ENCODE assay signal across 8 cellular contexts in genomic region chr2:63843791-63844190, GRCh38. TPM values are rescaled to one million over a fixed set of nuclear protein-coding genes. Genes with fewer than 3 reads are reported as not detected.
DNase-seq lines count a peak whose midpoint lies in the region; ATAC-seq lines count a peak whose summit lies in the region.

No MANE protein-coding gene starts in this region.

- no peak overlapping the region for H3K27ac ChIP-seq in iPS-18a (ENCODE audit: low read length)

- peaks cover 32% of the 10 kb centered on the region for H3K4me1 ChIP-seq in iPS-18a (ENCODE audit: control insufficient read depth, low read depth, low read length)

- peaks cover 5% of the 10 kb centered on the region for H3K9me3 Mint-ChIP-seq in activated CD4-positive, alpha-beta T cell treated with anti-CD3 and anti-CD28 coated beads, Interleukin-2, amount 10 ng/mL, durations not matched to agents 24 days and 14 days
- peaks cover 10% of the 10 kb centered on the region for H3K9me3 Mint-ChIP-seq in activated naive CD8-positive, alpha-beta T cell treated with anti-CD3 and anti-CD28 coated beads for 36 hours
- no peaks in the 10 kb centered on the region for H3K9me3 Mint-ChIP-seq in stimulated activated effector memory CD8-positive, alpha-beta T cell treated with anti-CD3 and anti-CD28 coated beads, Interleukin-12 subunit alpha, Interleukin-12 subunit beta, amount 100 ng/mL, for 72 hours

- no peaks in the 10 kb centered on the region for H3K9me3 ChIP-seq in iPS-18a (ENCODE audit: control insufficient read depth, low read depth, low read length)

- no peak for ATAC-seq in stimulated activated effector memory CD8-positive, alpha-beta T cell treated with anti-CD3 and anti-CD28 coated beads, Interleukin-12 subunit alpha, Interleukin-12 subunit beta, amount 100 ng/mL, for 72 hours
- ATAC-seq in HG03521 (IDR thresholded peaks at IDR 0.05; ENCODE audit: unreplicated experiment), result no peak

- DNase-seq in activated CD4-positive, alpha-beta T cell treated with anti-CD3 and anti-CD28 coated beads, Interleukin-2, amount 10 ng/mL, durations not matched to agents 24 days and 14 days, result no peak
- no peak for DNase-seq in activated CD4-positive, alpha-beta T cell treated with anti-CD3 and anti-CD28 coated beads for 4 hours
- DNase-seq in activated naive CD8-positive, alpha-beta T cell treated with anti-CD3 and anti-CD28 coated beads for 36 hours, result no peak
- no peak for DNase-seq in stimulated activated effector memory CD8-positive, alpha-beta T cell treated with anti-CD3 and anti-CD28 coated beads, Interleukin-12 subunit alpha, Interleukin-12 subunit beta, amount 100 ng/mL, for 72 hours (ENCODE audit: low spot score in 2 of 2)
- no peak for DNase-seq in LoVo (ENCODE audit: low spot score)
- DNase-seq in NOMO-1 (lab: John Stamatoyannopoulos, UW; ENCODE audit: unreplicated experiment in 2 of 2), result no peak

- H3K4me3 Mint-ChIP-seq in activated CD4-positive, alpha-beta T cell treated with anti-CD3 and anti-CD28 coated beads, Interleukin-2, amount 10 ng/mL, durations not matched to agents 24 days and 14 days, result peak overlapping the region; percentile 80
- H3K4me3 Mint-ChIP-seq in activated naive CD8-positive, alpha-beta T cell treated with anti-CD3 and anti-CD28 coated beads for 36 hours, result peak overlapping the region; percentile 68
- H3K4me3 Mint-ChIP-seq in stimulated activated effector memory CD8-positive, alpha-beta T cell treated with anti-CD3 and anti-CD28 coated beads, Interleukin-12 subunit alpha, Interleukin-12 subunit beta, amount 100 ng/mL, for 72 hours, result peak overlapping the region; percentile 97

- H3K27me3 ChIP-seq in iPS-18a (ENCODE audit: control insufficient read depth, insufficient read depth, low read length), result no peaks in the 10 kb centered on the region

- peaks cover 33% of the 10 kb centered on the region for H3K36me3 Mint-ChIP-seq in activated CD4-positive, alpha-beta T cell treated with anti-CD3 and anti-CD28 coated beads, Interleukin-2, amount 10 ng/mL, durations not matched to agents 24 days and 14 days (ENCODE audit: low read depth)
- peaks cover 42% of the 10 kb centered on the region for H3K36me3 Mint-ChIP-seq in activated naive CD8-positive, alpha-beta T cell treated with anti-CD3 and anti-CD28 coated beads for 36 hours
- H3K36me3 Mint-ChIP-seq in stimulated activated effector memory CD8-positive, alpha-beta T cell treated with anti-CD3 and anti-CD28 coated beads, Interleukin-12 subunit alpha, Interleukin-12 subunit beta, amount 100 ng/mL, for 72 hours, result peaks cover 24% of the 10 kb centered on the region

- intact Hi-C loops in activated CD4-positive, alpha-beta T cell treated with anti-CD3 and anti-CD28 coated beads, Interleukin-2, amount 10 ng/mL, durations not matched to agents 24 days and 14 days (cut with micrococcal nuclease), result loop anchor here (5.0 kb wide), 3 partner anchors 299 to 484 kb away; partner anchors contain the start of gene PELI1

- peaks cover 6% of the 10 kb centered on the region for H3K36me3 ChIP-seq in iPS-18a (ENCODE audit: control insufficient read depth, low read depth, low read length)

- peaks cover 52% of the 10 kb centered on the region for H3K4me1 Mint-ChIP-seq in activated CD4-positive, alpha-beta T cell treated with anti-CD3 and anti-CD28 coated beads, Interleukin-2, amount 10 ng/mL, durations not matched to agents 24 days and 14 days
- peaks cover 57% of the 10 kb centered on the region for H3K4me1 Mint-ChIP-seq in activated naive CD8-positive, alpha-beta T cell treated with anti-CD3 and anti-CD28 coated beads for 36 hours
- H3K4me1 Mint-ChIP-seq in stimulated activated effector memory CD8-positive, alpha-beta T cell treated with anti-CD3 and anti-CD28 coated beads, Interleukin-12 subunit alpha, Interleukin-12 subunit beta, amount 100 ng/mL, for 72 hours, result peaks cover 59% of the 10 kb centered on the region

- no peak overlapping the region for H3K27ac Mint-ChIP-seq in activated CD4-positive, alpha-beta T cell treated with anti-CD3 and anti-CD28 coated beads, Interleukin-2, amount 10 ng/mL, durations not matched to agents 24 days and 14 days
- no peak overlapping the region for H3K27ac Mint-ChIP-seq in activated naive CD8-positive, alpha-beta T cell treated with anti-CD3 and anti-CD28 coated beads for 36 hours
- no peak overlapping the region for H3K27ac Mint-ChIP-seq in stimulated activated effector memory CD8-positive, alpha-beta T cell treated with anti-CD3 and anti-CD28 coated beads, Interleukin-12 subunit alpha, Interleukin-12 subunit beta, amount 100 ng/mL, for 72 hours

- no peaks in the 10 kb centered on the region for H3K27me3 Mint-ChIP-seq in activated CD4-positive, alpha-beta T cell treated with anti-CD3 and anti-CD28 coated beads, Interleukin-2, amount 10 ng/mL, durations not matched to agents 24 days and 14 days
- no peaks in the 10 kb centered on the region for H3K27me3 Mint-ChIP-seq in activated naive CD8-positive, alpha-beta T cell treated with anti-CD3 and anti-CD28 coated beads for 36 hours

- H3K4me3 ChIP-seq in iPS-18a (ENCODE audit: low read length), result peak overlapping the region; percentile 93

- H3K9ac ChIP-seq in iPS-18a (ENCODE audit: low read length), result peak overlapping the region; percentile 88

RNA-seq across cellular contexts. Expression of gene UGP2, which starts 2.1 kb away (rescaled TPM):
- 66.3 and 66.5 TPM in 2 replicates for total RNA-seq in activated CD4-positive, alpha-beta T cell treated with anti-CD3 and anti-CD28 coated beads, Interleukin-2, amount 10 ng/mL, durations not matched to agents 24 days and 14 days
- total RNA-seq in activated naive CD8-positive, alpha-beta T cell treated with anti-CD3 and anti-CD28 coated beads for 36 hours, result 10 to 100 TPM; 70.0 to 71.5 TPM
